In genomic region chr12:67592228-67593011, GRCh38 we compare ENCODE assay signal across 8 cellular contexts. TPM values are rescaled to one million over a fixed set of nuclear protein-coding genes. Genes with fewer than 3 reads are reported as not detected.
A peak's percentile ranks its signal among the peaks of the same experiment; 100 is the strongest.
DNase-seq lines count a peak whose midpoint lies in the region; ATAC-seq and TF ChIP-seq lines count a peak whose summit lies in the region.

No MANE protein-coding gene starts in this region.

- H3K36me3 ChIP-seq in RWPE2 (ENCODE audit: low read depth) (no peaks in the 10 kb centered on the region), thymus (ENCODE audit: control insufficient read depth, insufficient read depth) (no peaks in the 10 kb centered on the region)

- no peak for TF ChIP-seq CTCF in AG09319 (IDR thresholded peaks at IDR 0.05; ENCODE audit: low read depth, low read length)
- no peak for TF ChIP-seq CTCF in RWPE2 (IDR thresholded peaks at IDR 0.05; ENCODE audit: poor library complexity, severe bottlenecking)
- no peak for TF ChIP-seq CTCF in foreskin fibroblast (IDR thresholded peaks at IDR 0.05; ENCODE audit: low read depth, low read length)

- H3K4me3 ChIP-seq in RWPE2 (ENCODE audit: severe bottlenecking): no peak overlapping the region
- no peak overlapping the region for H3K4me3 ChIP-seq in foreskin fibroblast (ENCODE audit: low read depth in 1 of 2, low read length in 2 of 2)
- H3K4me3 ChIP-seq in thymus (ENCODE audit: low read length): no peak overlapping the region

- WGBS in thymus: 95% methylated on average over 2 of the region's 2 CpGs

- DNase-seq in AG09319 (ENCODE audit: extremely low read depth, low read depth) (peak; percentile 25), RWPE2 (ENCODE audit: low spot score) (no peak), foreskin fibroblast (peak; percentile 37 to 61), NCI-H524 treated with DMSO at 0.1 percent for 48 hours (lab: John Stamatoyannopoulos, UW) (no peak), NCI-H1930 (lab: John Stamatoyannopoulos, UW) (no peak)

- H3K27me3 ChIP-seq in RWPE2 (ENCODE audit: insufficient read depth, poor library complexity, severe bottlenecking): no peaks in the 10 kb centered on the region
- no peaks in the 10 kb centered on the region for H3K27me3 ChIP-seq in thymus (ENCODE audit: control insufficient read depth, insufficient read depth)

- no peaks in the 10 kb centered on the region for H3K9me3 ChIP-seq in RWPE2 (ENCODE audit: severe bottlenecking)
- no peaks in the 10 kb centered on the region for H3K9me3 ChIP-seq in thymus (ENCODE audit: control insufficient read depth)

- H3K4me1 ChIP-seq in RWPE2 (ENCODE audit: insufficient read depth, poor library complexity, severe bottlenecking) (peaks cover 19% of the 10 kb centered on the region), thymus (ENCODE audit: control insufficient read depth, insufficient read depth, low read length) (peaks cover 7% of the 10 kb centered on the region)

- ATAC-seq in GM18873 (IDR thresholded peaks at IDR 0.05; ENCODE audit: low FRiP score, unreplicated experiment): peak; percentile 83
- ATAC-seq in HG03135 (IDR thresholded peaks at IDR 0.05; ENCODE audit: unreplicated experiment): peak; percentile 78
- peak; percentile 73 for ATAC-seq in RWPE2 (ENCODE audit: low read depth)

- H3K27ac ChIP-seq in RWPE2 (ENCODE audit: poor library complexity, severe bottlenecking) (peak overlapping the region; percentile 24), thymus (ENCODE audit: low read depth) (peak overlapping the region; percentile 43)

RNA-seq across cellular contexts. Expression of gene DYRK2, which starts 56.1 kb away (rescaled TPM):
- 11.8 TPM for polyA plus RNA-seq in thymus

Comparison
In these comparisons a context has a peak if more than half of its experiments do, and no peak if none do; other contexts are left out.
1. DNase-seq: peak in AG09319 (single experiment) and foreskin fibroblast (2 of 2); none in RWPE2 (single experiment), NCI-H524 treated with DMSO at 0.1 percent for 48 hours (single experiment) and NCI-H1930 (0 of 2).
2. Peak in every context shown above with its lines, with median percentiles within 50 percentile points of each other: ATAC-seq.